19 cellular contexts compared by ENCODE assay signal in the genomic region with DNA sequence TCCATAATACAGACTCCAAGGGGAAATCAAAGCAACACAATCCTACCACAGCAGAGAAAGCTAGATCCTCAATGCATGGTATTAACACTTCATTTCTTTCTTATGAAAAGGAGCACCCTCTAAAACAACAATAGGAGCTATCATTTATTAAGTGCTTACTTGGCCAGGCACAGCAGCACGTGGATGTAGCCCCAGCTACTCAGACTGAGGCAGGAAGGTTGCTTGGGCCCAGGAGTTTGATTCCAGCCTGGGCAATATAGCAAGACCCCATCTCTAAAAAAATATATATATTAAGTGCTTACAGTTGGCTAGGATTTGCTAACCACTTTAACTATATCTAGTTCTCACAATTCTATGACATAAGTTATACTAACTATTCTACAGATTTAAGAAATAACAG. TPM values are rescaled to one million over a fixed set of nuclear protein-coding genes. Genes with fewer than 3 reads are reported as not detected.
DNase-seq lines count a peak whose midpoint lies in the region; ATAC-seq lines count a peak whose summit lies in the region.
"Had no signal": no experiment of that assay in that cellular context is flagged by ENCODE, and none has a peak within 500 bp of the region (broad histone marks: within the 10 kb centered on the region; RNA-seq: fewer than 3 reads in every experiment).

No MANE protein-coding gene starts in this region.

- H3K4me1 Mint-ChIP-seq in activated naive CD4-positive, alpha-beta T cell treated with anti-CD3 and anti-CD28 coated beads, Interleukin-2, amount 50 U/mL, for 24 hours = peaks cover 91% of the 10 kb centered on the region
- peaks cover 49% of the 10 kb centered on the region for H3K4me1 Mint-ChIP-seq in T-helper 17 cell
- H3K4me1 Mint-ChIP-seq in central memory CD8-positive, alpha-beta T cell = peaks cover 73% of the 10 kb centered on the region

- peak; percentile 7 for ATAC-seq in left ventricle myocardium superior
- ATAC-seq in left cardiac atrium = no peak
- no peak for ATAC-seq in T-helper 17 cell
- no peak for ATAC-seq in central memory CD8-positive, alpha-beta T cell (replicated peaks; ENCODE audit: extremely low read depth, poor library complexity, severe bottlenecking)
- ATAC-seq: GM23338 had no signal

- no peaks in the 10 kb centered on the region for H3K9me3 ChIP-seq in T-helper 17 cell (ENCODE audit: control insufficient read depth, low read length, poor library complexity, severe bottlenecking)
- H3K9me3 ChIP-seq: BE2C; BLaER1 treated with 17β-estradiol and CSF1 and Interleukin-3, amounts not matched to agents 10 nM and 100 nM; HAP-1 had no signal

- H3K27ac Mint-ChIP-seq in activated naive CD4-positive, alpha-beta T cell treated with anti-CD3 and anti-CD28 coated beads, Interleukin-2, amount 50 U/mL, for 24 hours = peak overlapping the region; percentile 23
- H3K27ac Mint-ChIP-seq in T-helper 17 cell = peak overlapping the region; percentile 51
- peak overlapping the region; percentile 47 for H3K27ac Mint-ChIP-seq in central memory CD8-positive, alpha-beta T cell (ENCODE audit: low read depth)
- H3K27ac Mint-ChIP-seq: CD4-positive, alpha-beta T cell; CD8-positive, alpha-beta memory T cell; GM23338 had no signal

- H3K36me3 Mint-ChIP-seq in activated naive CD4-positive, alpha-beta T cell treated with anti-CD3 and anti-CD28 coated beads, Interleukin-2, amount 50 U/mL, for 24 hours = peaks cover 3% of the 10 kb centered on the region
- H3K36me3 Mint-ChIP-seq in T-helper 17 cell (ENCODE audit: low read depth) = peaks cover 2% of the 10 kb centered on the region
- H3K36me3 Mint-ChIP-seq in central memory CD8-positive, alpha-beta T cell (ENCODE audit: insufficient read depth) = no peaks in the 10 kb centered on the region
- H3K36me3 Mint-ChIP-seq: CD8-positive, alpha-beta memory T cell had no signal

- H3K9me3 Mint-ChIP-seq in activated naive CD4-positive, alpha-beta T cell treated with anti-CD3 and anti-CD28 coated beads, Interleukin-2, amount 50 U/mL, for 24 hours = no peaks in the 10 kb centered on the region
- H3K9me3 Mint-ChIP-seq in central memory CD8-positive, alpha-beta T cell = no peaks in the 10 kb centered on the region
- H3K9me3 Mint-ChIP-seq: CD14-positive monocyte; CD4-positive, alpha-beta T cell; CD8-positive, alpha-beta memory T cell; GM23338 had no signal

- intact Hi-C loops in left ventricle myocardium superior (cut with micrococcal nuclease) (no loop called here), left cardiac atrium (cut with DNase I) (no loop called here)

- no peak overlapping the region for H3K4me3 Mint-ChIP-seq in activated naive CD4-positive, alpha-beta T cell treated with anti-CD3 and anti-CD28 coated beads, Interleukin-2, amount 50 U/mL, for 24 hours
- H3K4me3 Mint-ChIP-seq in T-helper 17 cell = no peak overlapping the region
- H3K4me3 Mint-ChIP-seq in central memory CD8-positive, alpha-beta T cell = no peak overlapping the region
- H3K4me3 Mint-ChIP-seq: CD14-positive monocyte; CD4-positive, alpha-beta T cell; CD8-positive, alpha-beta memory T cell; GM23338 had no signal

- no peak for DNase-seq in activated naive CD4-positive, alpha-beta T cell treated with Interleukin-2 at 50 U/mL for 16 hours
- DNase-seq in left ventricle myocardium superior (no peak), left cardiac atrium (no peak), T-helper 17 cell (no peak), NCI-H187 treated with DMSO at 0.1 percent for 48 hours (lab: John Stamatoyannopoulos, UW) (no peak), AG20443 (ENCODE audit: low spot score) (no peak)
- no peak for DNase-seq in central memory CD8-positive, alpha-beta T cell (ENCODE audit: low spot score in 2 of 2)
- DNase-seq: AML-193; BE2C; CD4-positive, alpha-beta T cell; CD8-positive, alpha-beta memory T cell; DMS 273 treated with DMSO at 0.1 percent for 48 hours; DMS79 treated with DMSO at 0.1 percent for 48 hours; GF-D8 had no signal

- H3K27me3 Mint-ChIP-seq in activated naive CD4-positive, alpha-beta T cell treated with anti-CD3 and anti-CD28 coated beads, Interleukin-2, amount 50 U/mL, for 24 hours = no peaks in the 10 kb centered on the region
- H3K27me3 Mint-ChIP-seq in T-helper 17 cell = no peaks in the 10 kb centered on the region
- H3K27me3 Mint-ChIP-seq in central memory CD8-positive, alpha-beta T cell = no peaks in the 10 kb centered on the region
- H3K27me3 Mint-ChIP-seq: CD4-positive, alpha-beta T cell; CD8-positive, alpha-beta memory T cell had no signal

RNA-seq across cellular contexts. Expression of a gene that starts 12.2 kb away (rescaled TPM):
- total RNA-seq in left ventricle myocardium superior (62.6 TPM), left cardiac atrium (10 to 100 TPM; 38.0 to 46.4 TPM), T-helper 17 cell (10 to 100 TPM; 29.2 to 29.6 TPM)
